ENCODE assay signal across 18 cellular contexts in genomic region chr22:41327124-41327523, GRCh38. TPM values are rescaled to one million over a fixed set of nuclear protein-coding genes. Genes with fewer than 3 reads are reported as not detected.
DNase-seq lines count a peak whose midpoint lies in the region; ATAC-seq and TF ChIP-seq lines count a peak whose summit lies in the region.
"Had no signal": no experiment of that assay in that cellular context is flagged by ENCODE, and none has a peak within 500 bp of the region (broad histone marks: within the 10 kb centered on the region; RNA-seq: fewer than 3 reads in every experiment).

No MANE protein-coding gene starts in this region.

- H3K4me3 ChIP-seq in osteoblast (ENCODE audit: insufficient read depth, low read length), result no peak overlapping the region
- H3K4me3 ChIP-seq: upper lobe of left lung had no signal

- no peaks in the 10 kb centered on the region for H3K9me3 ChIP-seq in osteoblast (ENCODE audit: low read depth, low read length)
- H3K9me3 ChIP-seq: upper lobe of left lung had no signal

- no peaks in the 10 kb centered on the region for H3K4me1 ChIP-seq in osteoblast (ENCODE audit: insufficient read depth, low read length)
- H3K4me1 ChIP-seq: upper lobe of left lung had no signal

- no peaks in the 10 kb centered on the region for H3K27me3 ChIP-seq in layer of hippocampus (ENCODE audit: control insufficient read depth, insufficient read depth, low read length)
- no peaks in the 10 kb centered on the region for H3K27me3 ChIP-seq in osteoblast (ENCODE audit: insufficient read depth, low read length)
- H3K27me3 ChIP-seq: upper lobe of left lung had no signal

- no peak for TF ChIP-seq CTCF in osteoblast (IDR thresholded peaks at IDR 0.05; ENCODE audit: extremely low read depth, low read depth, low read length)

- H3K36me3 ChIP-seq in osteoblast (ENCODE audit: insufficient read depth, low read length), result peaks cover 62% of the 10 kb centered on the region

- H3K27ac ChIP-seq in angular gyrus (ENCODE audit: low read depth, low read length) (peak overlapping the region; percentile 53), layer of hippocampus (ENCODE audit: low read depth, low read length) (peak overlapping the region; percentile 75), osteoblast (ENCODE audit: low read depth, low read length) (no peak overlapping the region)
- H3K27ac ChIP-seq: RWPE1, upper lobe of left lung had no signal

- no peak for ATAC-seq in GM18520 (IDR thresholded peaks at IDR 0.05; ENCODE audit: unreplicated experiment)

- H2AFZ ChIP-seq in osteoblast (ENCODE audit: low read length), result no peak overlapping the region

- DNase-seq in C1 segment of cervical spinal cord (lab: John Stamatoyannopoulos, UW), result peak in 12 of 14 donors; percentile 16 to 76 (median 44)
- peak; percentile 50 for DNase-seq in osteoblast (ENCODE audit: insufficient read length, low spot score, missing footprints)
- DNase-seq in mesenteric fat pad (ENCODE audit: low spot score), result no peak
- DNase-seq in stimulated activated CD4-positive, alpha-beta T cell treated with anti-CD3 and anti-CD28 coated beads, Interleukin-2, amount 100 ng/mL, for 24 hours, result no peak
- no peak for DNase-seq in EL
- DNase-seq: activated CD4-positive, alpha-beta T cell treated with anti-CD3 and anti-CD28 coated beads, Interleukin-2, amount 50 U/mL, for 1 hour; activated CD8-positive, alpha-beta memory T cell treated with anti-CD3 and anti-CD28 coated beads, Interleukin-2, amount 50 U/mL, for 48 hours; activated gamma-delta T cell; amniotic stem cell; DMS153; left cardiac atrium; NCI-H146; stimulated activated naive CD4-positive, alpha-beta T cell; upper lobe of left lung had no signal

- peaks cover 13% of the 10 kb centered on the region for H4K20me1 ChIP-seq in osteoblast (ENCODE audit: insufficient read depth, low read length)

- H3K79me2 ChIP-seq in osteoblast (ENCODE audit: insufficient read depth, low read length), result peaks cover 19% of the 10 kb centered on the region

- H3K4me2 ChIP-seq in osteoblast (ENCODE audit: insufficient read depth, low read length), result no peak overlapping the region

RNA-seq across cellular contexts. Expression of gene ZC3H7B, which starts 25.8 kb away (rescaled TPM):
- 43.6 and 53.6 TPM in 2 replicates for total RNA-seq in osteoblast
- total RNA-seq in mesenteric fat pad, result 55.6 TPM

RNA-seq across cellular contexts. Expression of gene RANGAP1, which starts 41.1 kb away (rescaled TPM):
- total RNA-seq in osteoblast (29.8 and 31.8 TPM in 2 replicates), mesenteric fat pad (42.7 TPM)

RNA-seq across cellular contexts. Expression of gene TEF, which starts 54.6 kb away (rescaled TPM):
- total RNA-seq in osteoblast (17.4 and 18.3 TPM in 2 replicates), mesenteric fat pad (15.6 TPM)

Comparison
In these comparisons a context has a peak if more than half of its experiments do, and no peak if none do; other contexts are left out.
1. DNase-seq: peak in C1 segment of cervical spinal cord (12 of 14) and osteoblast (single experiment); none in mesenteric fat pad (single experiment), stimulated activated CD4-positive, alpha-beta T cell treated with anti-CD3 and anti-CD28 coated beads, Interleukin-2, amount 100 ng/mL, for 24 hours (0 of 2) and EL (single experiment).